Comparison of ENCODE assay signal across 11 cellular contexts in the genomic region with DNA sequence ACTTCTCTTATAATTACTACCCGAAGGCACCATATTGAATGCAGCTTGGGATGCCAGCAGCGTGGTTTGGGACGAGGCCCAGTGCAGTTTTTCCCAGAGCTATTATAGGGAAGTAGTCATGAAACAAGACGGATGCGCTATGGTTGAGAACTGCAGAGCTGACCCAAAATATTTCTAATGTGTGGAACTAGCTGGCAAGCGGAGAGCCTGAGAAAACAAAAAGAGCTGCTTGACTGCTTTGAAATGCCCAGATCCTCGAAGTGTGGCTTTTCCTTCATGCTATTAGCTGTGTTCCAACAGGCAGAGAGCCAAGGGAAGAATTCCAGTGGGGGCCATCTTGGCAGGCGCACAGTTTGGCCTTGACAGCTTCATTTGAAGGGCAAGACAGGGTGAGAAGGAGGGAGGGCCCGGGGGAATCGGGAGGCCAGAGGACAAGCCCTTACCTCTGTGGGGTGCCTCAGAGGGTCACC.
DNase-seq lines count a peak whose midpoint lies in the region; ATAC-seq, FAIRE-seq and TF ChIP-seq lines count a peak whose summit lies in the region.
"Had no signal": no experiment of that assay in that cellular context is flagged by ENCODE, and none has a peak within 500 bp of the region (broad histone marks: within the 10 kb centered on the region; RNA-seq: fewer than 3 reads in every experiment).

No MANE protein-coding gene starts in this region.

- no peak overlapping the region for H3K4me3 ChIP-seq in endothelial cell of umbilical vein (replicated peaks in 1 of 3; ENCODE audit: insufficient read depth in 1 of 3, low read depth in 1 of 3, low read length in 3 of 3)
- no peak overlapping the region for H3K4me3 ChIP-seq in left lung

- TF ChIP-seq CTCF in endothelial cell of umbilical vein (IDR thresholded peaks at IDR 0.05; ENCODE audit: extremely low read depth in 1 of 2, insufficient read depth in 1 of 2, low read depth in 1 of 2, low read length in 2 of 2) (no peak), left lung (IDR thresholded peaks at IDR 0.05) (no peak)

- H3K27ac ChIP-seq in endothelial cell of umbilical vein (ENCODE audit: insufficient read depth, low read depth, low read length) (no peak overlapping the region), left lung (peak overlapping the region in 1 of 2 donors; percentile 42), substantia nigra (ENCODE audit: low read depth, low read length, poor library complexity, severe bottlenecking) (no peak overlapping the region)
- H3K27ac ChIP-seq: HL-60 had no signal

- DNase-seq in endothelial cell of umbilical vein (ENCODE audit: low read depth, low spot score) (peak; percentile 26), left lung (no peak), substantia nigra (lab: John Stamatoyannopoulos, UW) (peak in 29 of 49 donors; percentile 3 to 63 (median 21)), HuH-7 (ENCODE audit: low spot score) (no peak)
- DNase-seq: DND-41; stimulated activated CD4-positive, alpha-beta T cell treated with anti-CD3 and anti-CD28 coated beads, Interleukin-4, amount 100 ng/mL, for 24 hours had no signal

- ATAC-seq in left lung (peak; percentile 73), HG03097 (IDR thresholded peaks at IDR 0.05; ENCODE audit: low FRiP score, unreplicated experiment) (no peak), GM19324 (IDR thresholded peaks at IDR 0.05; ENCODE audit: low FRiP score, unreplicated experiment) (no peak), HG03025 (IDR thresholded peaks at IDR 0.05; ENCODE audit: low FRiP score, unreplicated experiment) (no peak)

- no TSS peak for BruUV-seq in endothelial cell of umbilical vein (replicated peaks; lab: Mats Ljungman, UMichigan)

- TF ChIP-seq EP300 in Ishikawa (IDR thresholded peaks at IDR 0.05; ENCODE audit: borderline replicate concordance): no peak

- no peak for TF ChIP-seq RAD21 in Ishikawa (IDR thresholded peaks at IDR 0.05; ENCODE audit: low read depth)

- H3K36me3 ChIP-seq in endothelial cell of umbilical vein (ENCODE audit: control insufficient read depth in 2 of 2, extremely low read depth in 1 of 2, insufficient read depth in 2 of 2, low read length in 2 of 2) (no peaks in the 10 kb centered on the region), left lung (no peaks in the 10 kb centered on the region)

- H3K9me1 ChIP-seq in endothelial cell of umbilical vein (replicated peaks; ENCODE audit: control insufficient read depth, extremely low read depth, insufficient read depth, low read length): no peaks in the 10 kb centered on the region

- intact Hi-C loops in endothelial cell of umbilical vein (cut with micrococcal nuclease): no loop called here
- intact Hi-C loops in left lung (cut with DNase I): no loop called here

- H3K9me3 ChIP-seq in endothelial cell of umbilical vein (replicated peaks; ENCODE audit: control insufficient read depth, insufficient read depth, low read length): no peaks in the 10 kb centered on the region
- no peaks in the 10 kb centered on the region for H3K9me3 ChIP-seq in left lung

- H3K4me1 ChIP-seq in endothelial cell of umbilical vein (ENCODE audit: control insufficient read depth, extremely low read depth, insufficient read depth, low read length) (no peaks in the 10 kb centered on the region), left lung (no peaks in the 10 kb centered on the region)

- no peaks in the 10 kb centered on the region for H4K20me1 ChIP-seq in endothelial cell of umbilical vein (replicated peaks; ENCODE audit: control insufficient read depth, extremely low read depth, insufficient read depth, low read length)

- H3K4me2 ChIP-seq in endothelial cell of umbilical vein (ENCODE audit: insufficient read depth, low read length): no peak overlapping the region

- CTCF ChIA-PET in endothelial cell of umbilical vein (lab: Charles Lee): no interaction called here

- H3K27me3 ChIP-seq in endothelial cell of umbilical vein (ENCODE audit: control insufficient read depth in 2 of 2, insufficient read depth in 2 of 2, low read length in 2 of 2) (no peaks in the 10 kb centered on the region), left lung (no peaks in the 10 kb centered on the region)

- POLR2A ChIA-PET in endothelial cell of umbilical vein (lab: Charles Lee): no interaction called here

- no peak for TF ChIP-seq POLR2A in endothelial cell of umbilical vein (IDR thresholded peaks at IDR 0.05; ENCODE audit: low read depth, low read length)

- no peak overlapping the region for H2AFZ ChIP-seq in endothelial cell of umbilical vein (ENCODE audit: low read depth, low read length)

- H3K9ac ChIP-seq in endothelial cell of umbilical vein (replicated peaks; ENCODE audit: extremely low read depth, insufficient read depth, low read length): no peak overlapping the region

- FAIRE-seq in endothelial cell of umbilical vein (lab: Jason Lieb, UNC): no peak

- dilution Hi-C loops in endothelial cell of umbilical vein (cut with MboI; ENCODE audit: extremely low pct_ligation_motif_present, low sequenced_read_pairs): no loop called here

- no peaks in the 10 kb centered on the region for H3K79me2 ChIP-seq in endothelial cell of umbilical vein (ENCODE audit: control insufficient read depth, insufficient read depth, low read length)

TF ChIP-seq in Ishikawa, 13 proteins besides CTCF, POLR2A, EP300 and RAD21:
- TF ChIP-seq NFIC (IDR thresholded peaks at IDR 0.05) (peak; percentile 61), TCF12 (IDR thresholded peaks at IDR 0.05; ENCODE audit: low read depth) (no peak)

TF ChIP-seq in endothelial cell of umbilical vein, 7 proteins besides CTCF, POLR2A, EP300 and RAD21:
- TF ChIP-seq MYC (IDR thresholded peaks at IDR 0.05; ENCODE audit: low read depth, low read length) (no peak), MAX (IDR thresholded peaks at IDR 0.05; ENCODE audit: insufficient read depth, insufficient read length) (no peak), FOS (IDR thresholded peaks at IDR 0.05; ENCODE audit: borderline replicate concordance, insufficient read depth, low read length) (no peak), GATA2 (IDR thresholded peaks at IDR 0.05; ENCODE audit: insufficient read depth, insufficient read length, low read depth, low read length) (no peak), POLR2AphosphoS5 (IDR thresholded peaks at IDR 0.05; ENCODE audit: insufficient read depth, low read depth, low read length) (no peak), EZH2 (IDR thresholded peaks at IDR 0.05; ENCODE audit: borderline replicate concordance, low read depth, low read length, severe bottlenecking) (no peak), JUN (IDR thresholded peaks at IDR 0.05; ENCODE audit: borderline replicate concordance, insufficient read depth, insufficient read length, low read depth) (no peak)

Comparison
In these comparisons a context has a peak if more than half of its experiments do, and no peak if none do; other contexts are left out.
1. DNase-seq: peak in endothelial cell of umbilical vein (single experiment) and substantia nigra (29 of 49); none in left lung (0 of 2) and HuH-7 (single experiment).